22 cellular contexts compared by ENCODE assay signal in genomic region chr2:123738643-123739042, GRCh38.
DNase-seq lines count a peak whose midpoint lies in the region; ATAC-seq and TF ChIP-seq lines count a peak whose summit lies in the region.
"Had no signal": no experiment of that assay in that cellular context is flagged by ENCODE, and none has a peak within 500 bp of the region (broad histone marks: within the 10 kb centered on the region; RNA-seq: fewer than 3 reads in every experiment).

No MANE protein-coding gene starts in this region.

- peak overlapping the region in 8 of 11 experiments; percentile 48 to 76 (median 60); a peak in 16 of 22 replicates for H3K27ac ChIP-seq in BLaER1 treated with 17β-estradiol and CSF1 and Interleukin-3, amounts not matched to agents 10 nM and 100 nM
- no peak overlapping the region for H3K27ac ChIP-seq in RWPE1
- no peak overlapping the region for H3K27ac ChIP-seq in CD4-positive, alpha-beta memory T cell (ENCODE audit: low read depth, low read length)
- H3K27ac ChIP-seq: C4-2B, cardiac muscle cell, testis had no signal

- no peak overlapping the region for H3K4me3 Mint-ChIP-seq in CD4-positive, alpha-beta memory T cell
- H3K4me3 Mint-ChIP-seq in stimulated activated memory B cell treated with anti-CD40 and anti-IgM and Interleukin-4, amounts not matched to agents 10 μg/mL and 1 μg/mL and 100 μg/mL, for 72 hours, result no peak overlapping the region
- H3K4me3 Mint-ChIP-seq: stimulated activated effector memory CD8-positive, alpha-beta T cell treated with anti-CD3 and anti-CD28 coated beads, Interleukin-12 subunit alpha, Interleukin-12 subunit beta, amount 100 ng/mL, for 72 hours; T-helper 2 cell treated with Interferon-gamma antibody and Interleukin-4, amounts not matched to agents 5 μg/mL and 100 μg/mL, for 36 hours; WTC11 had no signal

- H3K9me3 ChIP-seq in BLaER1 treated with 17β-estradiol and CSF1 and Interleukin-3, amounts not matched to agents 10 nM and 100 nM (replicated peaks in 1 of 11), result no peaks in the 10 kb centered on the region
- no peaks in the 10 kb centered on the region for H3K9me3 ChIP-seq in CD4-positive, alpha-beta memory T cell (ENCODE audit: control insufficient read depth in 1 of 2, low read length in 2 of 2)
- H3K9me3 ChIP-seq: testis had no signal

- H3K4me1 ChIP-seq in BLaER1 treated with 17β-estradiol and CSF1 and Interleukin-3, amounts not matched to agents 10 nM and 100 nM, result peaks cover 0 to 22% (median 2%) of the 10 kb centered on the region in 10 experiments; a peak in 7 of 20 replicates
- no peaks in the 10 kb centered on the region for H3K4me1 ChIP-seq in CD4-positive, alpha-beta memory T cell (ENCODE audit: insufficient read depth, low read length)
- H3K4me1 ChIP-seq: testis had no signal

- POLR2A ChIA-PET in RWPE1 (lab: Yijun Ruan, JAX; ENCODE audit: low non-redundant PET) (no interaction called here), HEK293T (lab: Yijun Ruan, JAX) (no interaction called here)
- POLR2A ChIA-PET in CD4-positive, alpha-beta memory T cell (lab: Charles Lee; ENCODE audit: partially characterized antibody), result no interaction called here

- H3K4me3 ChIP-seq in BLaER1 treated with 17β-estradiol and CSF1 and Interleukin-3, amounts not matched to agents 10 nM and 100 nM, result no peak overlapping the region
- no peak overlapping the region for H3K4me3 ChIP-seq in fibroblast of villous mesenchyme (ENCODE audit: low read depth, low read length)
- no peak overlapping the region for H3K4me3 ChIP-seq in CD4-positive, alpha-beta memory T cell (ENCODE audit: low read length in 2 of 2)
- H3K4me3 ChIP-seq: cardiac muscle cell, testis had no signal

- H3K9ac ChIP-seq in BLaER1 treated with 17β-estradiol and CSF1 and Interleukin-3, amounts not matched to agents 10 nM and 100 nM, result peak overlapping the region in 2 of 11 experiments; percentile 2 to 45; a peak in 3 of 22 replicates

- no peaks in the 10 kb centered on the region for H4K20me1 ChIP-seq in BLaER1 treated with 17β-estradiol and CSF1 and Interleukin-3, amounts not matched to agents 10 nM and 100 nM

- no peak overlapping the region for H3K27ac Mint-ChIP-seq in CD4-positive, alpha-beta memory T cell
- no peak overlapping the region for H3K27ac Mint-ChIP-seq in stimulated activated memory B cell treated with anti-CD40 and anti-IgM and Interleukin-4, amounts not matched to agents 10 μg/mL and 1 μg/mL and 100 μg/mL, for 72 hours
- H3K27ac Mint-ChIP-seq: progenitor cell of endocrine pancreas; stimulated activated effector memory CD8-positive, alpha-beta T cell treated with anti-CD3 and anti-CD28 coated beads, Interleukin-12 subunit alpha, Interleukin-12 subunit beta, amount 100 ng/mL, for 72 hours; T-helper 2 cell treated with Interferon-gamma antibody and Interleukin-4, amounts not matched to agents 5 μg/mL and 100 μg/mL, for 36 hours had no signal

- TF ChIP-seq CTCF in RWPE1 (conservative IDR thresholded peaks at IDR 0.05; ENCODE audit: low read depth) (no peak), fibroblast of villous mesenchyme (IDR thresholded peaks at IDR 0.05; ENCODE audit: insufficient read depth, low read depth, low read length) (no peak)

- no peaks in the 10 kb centered on the region for H3K27me3 ChIP-seq in BLaER1 treated with 17β-estradiol and CSF1 and Interleukin-3, amounts not matched to agents 10 nM and 100 nM
- no peaks in the 10 kb centered on the region for H3K27me3 ChIP-seq in CD4-positive, alpha-beta memory T cell (ENCODE audit: insufficient read depth, low read length)
- H3K27me3 ChIP-seq: cardiac muscle cell, testis had no signal

- no peaks in the 10 kb centered on the region for H3K27me3 Mint-ChIP-seq in CD4-positive, alpha-beta memory T cell
- H3K27me3 Mint-ChIP-seq in stimulated activated memory B cell treated with anti-CD40 and anti-IgM and Interleukin-4, amounts not matched to agents 10 μg/mL and 1 μg/mL and 100 μg/mL, for 72 hours, result no peaks in the 10 kb centered on the region
- H3K27me3 Mint-ChIP-seq: progenitor cell of endocrine pancreas had no signal

- H3K36me3 Mint-ChIP-seq in CD4-positive, alpha-beta memory T cell, result no peaks in the 10 kb centered on the region
- H3K36me3 Mint-ChIP-seq in stimulated activated memory B cell treated with anti-CD40 and anti-IgM and Interleukin-4, amounts not matched to agents 10 μg/mL and 1 μg/mL and 100 μg/mL, for 72 hours, result no peaks in the 10 kb centered on the region
- H3K36me3 Mint-ChIP-seq: stimulated activated effector memory CD8-positive, alpha-beta T cell treated with anti-CD3 and anti-CD28 coated beads, Interleukin-12 subunit alpha, Interleukin-12 subunit beta, amount 100 ng/mL, for 72 hours; WTC11 had no signal

- intact Hi-C loops in head of caudate nucleus (cut with DNase I), result no loop called here
- intact Hi-C loops in CD4-positive, alpha-beta memory T cell (cut with micrococcal nuclease), result no loop called here

- peaks cover 0 to 9% (median under 1%) of the 10 kb centered on the region in 8 donors for H3K9me3 Mint-ChIP-seq in CD4-positive, alpha-beta memory T cell
- peaks cover 5% of the 10 kb centered on the region for H3K9me3 Mint-ChIP-seq in stimulated activated memory B cell treated with anti-CD40 and anti-IgM and Interleukin-4, amounts not matched to agents 10 μg/mL and 1 μg/mL and 100 μg/mL, for 72 hours
- H3K9me3 Mint-ChIP-seq: WTC11 had no signal

- H3K4me2 ChIP-seq in BLaER1 treated with 17β-estradiol and CSF1 and Interleukin-3, amounts not matched to agents 10 nM and 100 nM, result peak overlapping the region in 7 of 11 experiments; percentile 3 to 54 (median 5); a peak in 8 of 22 replicates

- ATAC-seq in stimulated activated memory B cell treated with anti-CD40 and anti-IgM and Interleukin-4, amounts not matched to agents 10 μg/mL and 1 μg/mL and 100 μg/mL, for 72 hours, result no peak
- ATAC-seq: left cardiac atrium; stimulated activated effector memory CD8-positive, alpha-beta T cell treated with anti-CD3 and anti-CD28 coated beads, Interleukin-12 subunit alpha, Interleukin-12 subunit beta, amount 100 ng/mL, for 72 hours; WTC11 had no signal

- DNase-seq in HS-5 (ENCODE audit: low read depth), result peak; percentile 48
- peak; percentile 25 for DNase-seq in RWPE1 (ENCODE audit: low spot score)
- peak; percentile 24 for DNase-seq in fibroblast of villous mesenchyme (ENCODE audit: low read depth)
- DNase-seq in head of caudate nucleus, result no peak
- DNase-seq in CD4-positive, alpha-beta memory T cell, result no peak
- no peak for DNase-seq in HEK293T (ENCODE audit: extremely low spot score)
- DNase-seq: activated CD4-positive, alpha-beta T cell treated with anti-CD3 and anti-CD28 coated beads, Interleukin-2, amount 50 U/mL, for 4 hours; activated gamma-delta T cell treated with Interleukin-2 at 50 U/mL for 16 hours; dermis blood vessel endothelial cell; DMS 273 treated with DMSO at 0.1 percent for 48 hours; Karpas-422; left cardiac atrium; NCI-H82; testis had no signal

- no peaks in the 10 kb centered on the region for H3K36me3 ChIP-seq in BLaER1 treated with 17β-estradiol and CSF1 and Interleukin-3, amounts not matched to agents 10 nM and 100 nM
- H3K36me3 ChIP-seq in CD4-positive, alpha-beta memory T cell (ENCODE audit: insufficient read depth, low read length), result no peaks in the 10 kb centered on the region
- H3K36me3 ChIP-seq: cardiac muscle cell had no signal

- H3K4me1 Mint-ChIP-seq in CD4-positive, alpha-beta memory T cell, result no peaks in the 10 kb centered on the region
- H3K4me1 Mint-ChIP-seq in stimulated activated memory B cell treated with anti-CD40 and anti-IgM and Interleukin-4, amounts not matched to agents 10 μg/mL and 1 μg/mL and 100 μg/mL, for 72 hours, result no peaks in the 10 kb centered on the region
- H3K4me1 Mint-ChIP-seq: stimulated activated effector memory CD8-positive, alpha-beta T cell treated with anti-CD3 and anti-CD28 coated beads, Interleukin-12 subunit alpha, Interleukin-12 subunit beta, amount 100 ng/mL, for 72 hours had no signal

- CTCF ChIA-PET in RWPE1 (lab: Yijun Ruan, JAX) (no interaction called here), HEK293T (lab: Yijun Ruan, JAX) (no interaction called here)
- CTCF ChIA-PET in CD4-positive, alpha-beta memory T cell (lab: Charles Lee; ENCODE audit: partially characterized antibody), result no interaction called here

TF ChIP-seq in HEK293T, 16 proteins besides CTCF, POLR2A, EP300 and RAD21:
- TF ChIP-seq SUZ12 (IDR thresholded peaks at IDR 0.05) (no peak), BHLHE40 (IDR thresholded peaks at IDR 0.05; ENCODE audit: borderline replicate concordance) (no peak), PKNOX1 (IDR thresholded peaks at IDR 0.05) (no peak), TARDBP (IDR thresholded peaks at IDR 0.05) (no peak)

Comparison
In these comparisons a context has a peak if more than half of its experiments do, and no peak if none do; other contexts are left out.
1. H3K27ac ChIP-seq: peak in BLaER1 treated with 17β-estradiol and CSF1 and Interleukin-3, amounts not matched to agents 10 nM and 100 nM (8 of 11); none in RWPE1 (single experiment) and CD4-positive, alpha-beta memory T cell (single experiment).
2. DNase-seq: peak in HS-5 (single experiment), RWPE1 (single experiment) and fibroblast of villous mesenchyme (single experiment); none in head of caudate nucleus (0 of 42), CD4-positive, alpha-beta memory T cell (0 of 5) and HEK293T (single experiment).